15 cellular contexts compared by ENCODE assay signal in the genomic region with DNA sequence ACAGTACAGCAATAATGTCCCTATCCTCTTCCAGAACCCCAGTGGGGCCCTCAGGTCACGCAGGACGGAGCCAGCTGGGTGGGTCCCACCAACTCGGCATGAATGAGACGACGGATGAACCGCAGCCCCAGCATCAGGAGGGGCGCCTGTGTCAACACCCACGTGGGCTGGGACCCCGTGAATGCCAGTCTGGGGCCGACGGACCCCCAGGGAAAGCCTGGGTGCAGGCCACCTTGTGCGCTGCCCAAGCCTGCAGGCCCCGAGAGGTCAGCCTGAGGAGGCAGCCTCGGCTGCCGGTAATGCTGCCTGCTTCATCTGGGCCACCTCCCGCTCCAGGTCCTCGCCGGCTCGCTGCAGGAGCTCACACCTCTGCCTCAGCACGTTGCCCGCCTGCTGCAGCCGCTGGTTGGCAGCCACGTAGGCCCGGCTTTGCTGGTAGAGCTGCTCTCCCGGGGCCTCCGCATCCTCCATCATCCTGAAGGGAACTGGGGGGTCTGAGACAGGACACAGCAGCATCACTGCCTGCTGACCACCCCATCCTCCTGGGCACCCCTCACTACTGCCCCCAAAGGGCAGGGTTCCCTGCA. TPM values are rescaled to one million over a fixed set of nuclear protein-coding genes. Genes with fewer than 3 reads are reported as not detected.
"Had no signal": no experiment of that assay in that cellular context is flagged by ENCODE, and none has a peak within 500 bp of the region (broad histone marks: within the 10 kb centered on the region; RNA-seq: fewer than 3 reads in every experiment).

No MANE protein-coding gene starts in this region.

- H3K36me3 ChIP-seq: cardiac muscle cell had no signal

- ATAC-seq: activated naive CD4-positive, alpha-beta T cell treated with anti-CD3 and anti-CD28 coated beads, Interleukin-2, amount 50 U/mL, for 72 hours; T-cell had no signal

- H3K27ac Mint-ChIP-seq: activated CD4-positive, alpha-beta memory T cell treated with anti-CD3 and anti-CD28 coated beads, Interleukin-2, amount 10 ng/mL, durations not matched to agents 7 days and 5 days; activated naive CD4-positive, alpha-beta T cell treated with anti-CD3 and anti-CD28 coated beads, Interleukin-2, amount 50 U/mL, for 72 hours; nephron progenitor cell; T-cell had no signal

- H3K27ac ChIP-seq: cardiac muscle cell, coronary artery, esophagus squamous epithelium, stomach had no signal

- H3K9me3 Mint-ChIP-seq: activated CD4-positive, alpha-beta memory T cell treated with anti-CD3 and anti-CD28 coated beads, Interleukin-2, amount 10 ng/mL, durations not matched to agents 7 days and 5 days; activated naive CD4-positive, alpha-beta T cell treated with anti-CD3 and anti-CD28 coated beads, Interleukin-2, amount 50 U/mL, for 72 hours; nephron progenitor cell; T-cell had no signal

- H3K4me3 Mint-ChIP-seq: activated CD4-positive, alpha-beta memory T cell treated with anti-CD3 and anti-CD28 coated beads, Interleukin-2, amount 10 ng/mL, durations not matched to agents 7 days and 5 days; nephron progenitor cell; T-cell had no signal

- DNase-seq: activated CD4-positive, alpha-beta memory T cell treated with anti-CD3 and anti-CD28 coated beads, Interleukin-2, amount 10 ng/mL, durations not matched to agents 7 days and 5 days; activated CD4-positive, alpha-beta T cell treated with anti-CD3 and anti-CD28 coated beads for 1 hour; activated gamma-delta T cell; activated T-cell treated with anti-CD3 and anti-CD28 coated beads, Interleukin-2, amount 50 U/mL, for 48 hours; effector CD4-positive, alpha-beta T cell; esophagus squamous epithelium; nephron progenitor cell; stimulated activated CD4-positive, alpha-beta T cell treated with anti-CD3 and anti-CD28 coated beads, Interleukin-1b, Interleukin-23, amount 100 ng/mL, for 48 hours; stomach; T-cell; T1000 had no signal

- H3K9me3 ChIP-seq: esophagus squamous epithelium, stomach had no signal

- H3K4me3 ChIP-seq: cardiac muscle cell, coronary artery, esophagus squamous epithelium, stomach had no signal

- H3K36me3 Mint-ChIP-seq: T-cell had no signal

RNA-seq across cellular contexts. Expression of a gene that starts 24.9 kb away (rescaled TPM):
- total RNA-seq: kidney epithelial cell had no signal
